In the genomic region with DNA sequence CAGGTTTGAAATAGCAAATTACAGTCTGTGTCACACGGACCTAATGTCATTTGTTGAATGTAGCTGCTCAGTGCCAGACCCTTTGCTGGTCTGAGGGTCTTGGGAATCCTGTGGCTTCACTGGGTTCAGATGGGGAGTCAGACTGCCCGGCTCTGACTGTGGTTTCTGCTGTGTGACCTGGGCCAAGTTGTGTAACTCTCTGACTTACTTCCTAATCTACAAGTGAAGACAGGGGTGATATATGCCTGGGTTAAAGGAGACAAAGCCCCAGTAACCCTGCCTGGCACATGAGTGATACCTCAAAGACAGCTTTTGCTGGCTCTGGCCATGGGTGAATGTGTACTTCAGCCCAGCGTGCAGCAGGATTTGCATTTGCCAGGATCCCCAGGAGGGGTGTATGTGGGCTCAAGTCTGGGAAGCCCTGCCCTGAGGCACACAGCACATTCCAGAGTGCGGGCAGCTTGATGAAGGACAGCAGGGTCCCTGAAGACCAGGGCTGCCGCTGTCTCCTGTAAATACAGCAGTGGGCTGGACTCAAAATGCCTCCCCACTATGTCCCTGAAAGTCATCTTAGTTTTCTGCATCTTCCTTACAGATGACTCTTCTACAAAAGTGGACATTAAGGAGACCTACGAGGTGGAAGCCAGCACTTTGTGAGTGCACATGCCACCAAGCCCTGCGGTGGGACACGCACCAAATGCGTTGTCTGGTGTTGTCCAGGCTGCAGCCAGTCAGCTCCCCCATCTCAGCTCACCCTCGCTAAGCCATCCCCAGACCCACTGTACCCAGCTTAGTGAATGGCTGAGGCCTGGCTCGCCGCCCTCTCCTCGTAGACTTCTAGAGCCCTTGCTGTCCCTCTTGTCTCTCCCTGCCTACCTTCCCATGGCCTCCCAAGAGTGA, we compare ENCODE assay signal across 15 cellular contexts. TPM values are rescaled to one million over a fixed set of nuclear protein-coding genes. Genes with fewer than 3 reads are reported as not detected.
DNase-seq lines count a peak whose midpoint lies in the region; TF ChIP-seq lines count a peak whose summit lies in the region.
"Had no signal": no experiment of that assay in that cellular context is flagged by ENCODE, and none has a peak within 500 bp of the region (broad histone marks: within the 10 kb centered on the region; RNA-seq: fewer than 3 reads in every experiment).

No MANE protein-coding gene starts in this region.

- CTCF ChIA-PET in RWPE1 (lab: Yijun Ruan, JAX): interaction anchor here (0.5 kb wide), 1 partner anchor 73 kb away, joined by 3 read pairs; no protein-coding TSS in a partner anchor

- H3K27ac ChIP-seq in RWPE1 (peak overlapping the region; percentile 53), endodermal cell (ENCODE audit: low read depth, low read length) (no peak overlapping the region)
- H3K27ac ChIP-seq: neural progenitor cell, transverse colon had no signal

- H3K36me3 ChIP-seq in endodermal cell (ENCODE audit: control insufficient read depth, insufficient read depth, low read length): peaks cover 71% of the 10 kb centered on the region
- peaks cover 12% of the 10 kb centered on the region for H3K36me3 ChIP-seq in MG63
- H3K36me3 ChIP-seq: neural progenitor cell had no signal

- H3K4me3 ChIP-seq in endodermal cell (ENCODE audit: low read length): no peak overlapping the region
- no peak overlapping the region for H3K4me3 ChIP-seq in MG63
- H3K4me3 ChIP-seq: GM12878, left lung, neural progenitor cell, transverse colon had no signal

- no peaks in the 10 kb centered on the region for H3K4me1 ChIP-seq in endodermal cell (ENCODE audit: control insufficient read depth, insufficient read depth, low read length)
- H3K4me1 ChIP-seq: neural progenitor cell had no signal

- no peak overlapping the region for H3K4me3 Mint-ChIP-seq in activated CD4-positive, alpha-beta T cell treated with anti-CD3 and anti-CD28 coated beads, Interleukin-2, amount 10 ng/mL, durations not matched to agents 24 days and 14 days
- H3K4me3 Mint-ChIP-seq in endodermal cell: no peak overlapping the region
- H3K4me3 Mint-ChIP-seq: effector memory CD8-positive, alpha-beta T cell; neural progenitor cell; T-cell had no signal

- no peaks in the 10 kb centered on the region for H3K27me3 Mint-ChIP-seq in activated CD4-positive, alpha-beta T cell treated with anti-CD3 and anti-CD28 coated beads, Interleukin-2, amount 10 ng/mL, durations not matched to agents 24 days and 14 days
- H3K27me3 Mint-ChIP-seq in endodermal cell (ENCODE audit: insufficient read depth): no peaks in the 10 kb centered on the region
- H3K27me3 Mint-ChIP-seq: effector memory CD8-positive, alpha-beta T cell; T-cell had no signal

- peaks cover 17% of the 10 kb centered on the region for H3K4me1 Mint-ChIP-seq in activated CD4-positive, alpha-beta T cell treated with anti-CD3 and anti-CD28 coated beads, Interleukin-2, amount 10 ng/mL, durations not matched to agents 24 days and 14 days
- no peaks in the 10 kb centered on the region for H3K4me1 Mint-ChIP-seq in endodermal cell
- H3K4me1 Mint-ChIP-seq: neural progenitor cell had no signal

- intact Hi-C loops in activated CD4-positive, alpha-beta T cell treated with anti-CD3 and anti-CD28 coated beads, Interleukin-2, amount 10 ng/mL, durations not matched to agents 24 days and 14 days (cut with micrococcal nuclease): no loop called here

- H3K9me3 ChIP-seq in endodermal cell (ENCODE audit: control insufficient read depth, low read length): no peaks in the 10 kb centered on the region
- no peaks in the 10 kb centered on the region for H3K9me3 ChIP-seq in MG63
- H3K9me3 ChIP-seq: left lung, transverse colon had no signal

- POLR2A ChIA-PET in RWPE1 (lab: Yijun Ruan, JAX; ENCODE audit: low non-redundant PET): no interaction called here

- H3K27ac Mint-ChIP-seq in activated CD4-positive, alpha-beta T cell treated with anti-CD3 and anti-CD28 coated beads, Interleukin-2, amount 10 ng/mL, durations not matched to agents 24 days and 14 days: peak overlapping the region; percentile 58
- peak overlapping the region; percentile 15 for H3K27ac Mint-ChIP-seq in endodermal cell
- H3K27ac Mint-ChIP-seq: neural progenitor cell, T-cell had no signal

- TF ChIP-seq CTCF in RWPE1 (conservative IDR thresholded peaks at IDR 0.05; ENCODE audit: low read depth) (no peak), endodermal cell (conservative IDR thresholded peaks at IDR 0.05) (no peak)

- H3K9me3 Mint-ChIP-seq in activated CD4-positive, alpha-beta T cell treated with anti-CD3 and anti-CD28 coated beads, Interleukin-2, amount 10 ng/mL, durations not matched to agents 24 days and 14 days: no peaks in the 10 kb centered on the region
- H3K9me3 Mint-ChIP-seq in endodermal cell: no peaks in the 10 kb centered on the region
- H3K9me3 Mint-ChIP-seq: effector memory CD8-positive, alpha-beta T cell; neural progenitor cell; T-cell had no signal

- no peak for DNase-seq in activated CD4-positive, alpha-beta T cell treated with anti-CD3 and anti-CD28 coated beads, Interleukin-2, amount 10 ng/mL, durations not matched to agents 24 days and 14 days
- no peak for DNase-seq in activated CD4-positive, alpha-beta T cell treated with anti-CD3 and anti-CD28 coated beads, Interleukin-2, amount 50 U/mL, for 4 hours
- DNase-seq in RWPE1 (ENCODE audit: low spot score) (no peak), endodermal cell (no peak), retina (peak; percentile 31), MG63 (no peak), hippocampal formation (lab: John Stamatoyannopoulos, UW) (no peak), COLO829 (ENCODE audit: low spot score) (no peak)
- DNase-seq: effector memory CD8-positive, alpha-beta T cell; NCI-H2171 treated with DMSO at 0.1 percent for 48 hours; T-cell; transverse colon had no signal

- H3K27me3 ChIP-seq in endodermal cell (ENCODE audit: control insufficient read depth, insufficient read depth, low read length, poor library complexity, severe bottlenecking) (no peaks in the 10 kb centered on the region), MG63 (no peaks in the 10 kb centered on the region)
- H3K27me3 ChIP-seq: left lung, neural progenitor cell, transverse colon had no signal

- H3K36me3 Mint-ChIP-seq in activated CD4-positive, alpha-beta T cell treated with anti-CD3 and anti-CD28 coated beads, Interleukin-2, amount 10 ng/mL, durations not matched to agents 24 days and 14 days (ENCODE audit: low read depth): peaks cover 62% of the 10 kb centered on the region
- H3K36me3 Mint-ChIP-seq in endodermal cell (ENCODE audit: low read depth): peaks cover 46% of the 10 kb centered on the region

- 90 to 95% methylated on average over 11 to 13 of the region's 13 CpGs for WGBS in endodermal cell (ENCODE audit: insufficient coverage in 1 of 2, insufficient read length in 1 of 2), 2 experiments

- no peak overlapping the region for H3K9ac ChIP-seq in endodermal cell (ENCODE audit: extremely low read depth, low read length, poor library complexity, severe bottlenecking)
- H3K9ac ChIP-seq: neural progenitor cell had no signal

RNA-seq across cellular contexts. Expression of gene NACAD, which starts 16.4 kb away (rescaled TPM):
- 0.09 and 0.31 TPM in 2 replicates for total RNA-seq in activated CD4-positive, alpha-beta T cell treated with anti-CD3 and anti-CD28 coated beads, Interleukin-2, amount 10 ng/mL, durations not matched to agents 24 days and 14 days
- total RNA-seq in endodermal cell: 1 to 10 TPM; 5.8 to 6.7 TPM
- polyA plus RNA-seq in endodermal cell (2013, experiment 1 of 2): 25.0 TPM
- polyA plus RNA-seq in endodermal cell (2013, experiment 2 of 2): 21.5 TPM
- total RNA-seq in MG63 (2014; rRNA removed; shearing (Covaris generic); ENCODE audit: low replicate concordance): not detected in 2 replicates
- total RNA-seq: GM12878 had no signal
- polyA plus RNA-seq: GM12878 had no signal

RNA-seq across cellular contexts. Expression of gene TBRG4, which starts 39.1 kb away (rescaled TPM):
- 192 and 198 TPM in 2 replicates for total RNA-seq in activated CD4-positive, alpha-beta T cell treated with anti-CD3 and anti-CD28 coated beads, Interleukin-2, amount 10 ng/mL, durations not matched to agents 24 days and 14 days
- 10 to 100 TPM; 66.7 to 95.9 TPM for total RNA-seq in endodermal cell
- polyA plus RNA-seq in endodermal cell (2013, experiment 1 of 2): 52.1 TPM
- 54.2 TPM for polyA plus RNA-seq in endodermal cell (2013, experiment 2 of 2)
- total RNA-seq in MG63 (2014; rRNA removed; shearing (Covaris generic); ENCODE audit: low replicate concordance): 82.0 and 126 TPM in 2 replicates
